Comparison of ENCODE assay signal across 12 cellular contexts in the genomic region with DNA sequence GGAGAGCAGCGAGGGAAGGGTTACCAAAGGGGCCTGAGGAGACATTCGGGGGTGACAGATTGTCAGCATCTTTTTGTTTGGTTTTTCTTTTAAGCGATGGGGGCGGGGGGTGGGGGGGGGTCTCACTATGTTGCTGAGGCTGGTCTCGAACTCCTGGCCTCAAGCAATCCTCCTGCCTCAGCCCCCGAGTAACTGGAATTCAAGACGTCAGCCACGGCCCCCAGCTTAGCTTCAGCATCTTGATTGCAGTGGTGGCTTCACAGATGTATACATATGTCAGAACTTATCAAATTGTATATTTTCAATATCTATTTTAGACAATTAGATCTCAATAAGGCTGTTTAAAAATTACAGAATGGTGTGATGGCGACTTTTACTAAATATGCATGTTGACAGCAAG. TPM values are rescaled to one million over a fixed set of nuclear protein-coding genes. Genes with fewer than 3 reads are reported as not detected.
DNase-seq lines count a peak whose midpoint lies in the region; ATAC-seq and TF ChIP-seq lines count a peak whose summit lies in the region.
"Had no signal": no experiment of that assay in that cellular context is flagged by ENCODE, and none has a peak within 500 bp of the region (broad histone marks: within the 10 kb centered on the region; RNA-seq: fewer than 3 reads in every experiment).

No MANE protein-coding gene starts in this region.

- intact Hi-C loops in activated CD4-positive, alpha-beta T cell treated with anti-CD3 and anti-CD28 coated beads, Interleukin-2, amount 10 ng/mL, durations not matched to agents 24 days and 14 days (cut with micrococcal nuclease), result no loop called here

- no peaks in the 10 kb centered on the region for H3K27me3 Mint-ChIP-seq in activated CD4-positive, alpha-beta T cell treated with anti-CD3 and anti-CD28 coated beads, Interleukin-2, amount 10 ng/mL, durations not matched to agents 24 days and 14 days
- H3K27me3 Mint-ChIP-seq in stimulated activated memory B cell treated with anti-CD40 and anti-IgM and Interleukin-4, amounts not matched to agents 10 μg/mL and 1 μg/mL and 100 μg/mL, for 72 hours, result no peaks in the 10 kb centered on the region
- H3K27me3 Mint-ChIP-seq in mesothelial cell of epicardium (ENCODE audit: low read depth), result no peaks in the 10 kb centered on the region

- no peaks in the 10 kb centered on the region for H3K9me3 Mint-ChIP-seq in activated CD4-positive, alpha-beta T cell treated with anti-CD3 and anti-CD28 coated beads, Interleukin-2, amount 10 ng/mL, durations not matched to agents 24 days and 14 days
- H3K9me3 Mint-ChIP-seq in stimulated activated memory B cell treated with anti-CD40 and anti-IgM and Interleukin-4, amounts not matched to agents 10 μg/mL and 1 μg/mL and 100 μg/mL, for 72 hours, result no peaks in the 10 kb centered on the region
- H3K9me3 Mint-ChIP-seq in mesothelial cell of epicardium, result no peaks in the 10 kb centered on the region

- peaks cover 4 to 37% (median 21%) of the 10 kb centered on the region in 4 donors for H3K4me1 ChIP-seq in Peyer's patch
- H3K4me1 ChIP-seq in duodenal mucosa (ENCODE audit: control insufficient read depth in 1 of 2, insufficient read depth in 2 of 2, low read length in 2 of 2), result peaks cover 34 to 35% of the 10 kb centered on the region in 2 donors

- H3K27me3 ChIP-seq in Peyer's patch (no peaks in the 10 kb centered on the region), duodenal mucosa (ENCODE audit: control insufficient read depth in 1 of 2, insufficient read depth in 2 of 2, low read length in 2 of 2) (no peaks in the 10 kb centered on the region)

- no peak for ATAC-seq in stimulated activated memory B cell treated with anti-CD40 and anti-IgM and Interleukin-4, amounts not matched to agents 10 μg/mL and 1 μg/mL and 100 μg/mL, for 72 hours

- no peaks in the 10 kb centered on the region for H3K9me3 ChIP-seq in Peyer's patch
- H3K9me3 ChIP-seq in duodenal mucosa (ENCODE audit: control insufficient read depth in 1 of 2, low read length in 2 of 2), result no peaks in the 10 kb centered on the region

- peak overlapping the region in 1 of 4 donors; percentile 16 for H3K4me3 ChIP-seq in Peyer's patch
- H3K4me3 ChIP-seq in duodenal mucosa (ENCODE audit: low read depth in 1 of 2, low read length in 2 of 2), result peak overlapping the region in 1 of 2 donors; percentile 18

- no peak for DNase-seq in activated CD4-positive, alpha-beta T cell treated with anti-CD3 and anti-CD28 coated beads, Interleukin-2, amount 10 ng/mL, durations not matched to agents 24 days and 14 days
- no peak for DNase-seq in activated CD4-positive, alpha-beta T cell treated with anti-CD3 and anti-CD28 coated beads for 48 hours
- DNase-seq in Peyer's patch (no peak), mesothelial cell of epicardium (ENCODE audit: low spot score in 2 of 2, unreplicated experiment in 2 of 2) (no peak), NCI-H82 (lab: John Stamatoyannopoulos, UW) (no peak)
- DNase-seq in activated CD4-positive, CD25-positive, alpha-beta regulatory T cell (lab: John Stamatoyannopoulos, UW), result no peak
- DNase-seq: mesendoderm had no signal

- H3K36me3 ChIP-seq in Peyer's patch, result no peaks in the 10 kb centered on the region
- no peaks in the 10 kb centered on the region for H3K36me3 ChIP-seq in duodenal mucosa (ENCODE audit: control insufficient read depth in 1 of 2, insufficient read depth in 2 of 2, low read length in 2 of 2)

- H3K27ac ChIP-seq in Peyer's patch, result peak overlapping the region; percentile 76 to 89 (median 78)
- peak overlapping the region; percentile 62 for H3K27ac ChIP-seq in duodenal mucosa (ENCODE audit: low read depth, low read length)

- peak overlapping the region; percentile 97 for H3K27ac Mint-ChIP-seq in activated CD4-positive, alpha-beta T cell treated with anti-CD3 and anti-CD28 coated beads, Interleukin-2, amount 10 ng/mL, durations not matched to agents 24 days and 14 days
- peak overlapping the region; percentile 97 for H3K27ac Mint-ChIP-seq in stimulated activated memory B cell treated with anti-CD40 and anti-IgM and Interleukin-4, amounts not matched to agents 10 μg/mL and 1 μg/mL and 100 μg/mL, for 72 hours
- H3K27ac Mint-ChIP-seq in mesothelial cell of epicardium, result no peak overlapping the region

- H3K4me3 Mint-ChIP-seq in activated CD4-positive, alpha-beta T cell treated with anti-CD3 and anti-CD28 coated beads, Interleukin-2, amount 10 ng/mL, durations not matched to agents 24 days and 14 days, result peak overlapping the region; percentile 70
- peak overlapping the region; percentile 75 for H3K4me3 Mint-ChIP-seq in stimulated activated memory B cell treated with anti-CD40 and anti-IgM and Interleukin-4, amounts not matched to agents 10 μg/mL and 1 μg/mL and 100 μg/mL, for 72 hours
- H3K4me3 Mint-ChIP-seq in mesothelial cell of epicardium, result no peak overlapping the region

- H3K9ac ChIP-seq in duodenal mucosa (ENCODE audit: low read depth in 1 of 2, low read length in 2 of 2), result peak overlapping the region; percentile 45 to 60

- no peak for TF ChIP-seq CTCF in Peyer's patch (IDR thresholded peaks at IDR 0.05)
- TF ChIP-seq CTCF in mesothelial cell of epicardium (IDR thresholded peaks at IDR 0.05; ENCODE audit: unreplicated experiment), result no peak

- TF ChIP-seq POLR2A in Peyer's patch (IDR thresholded peaks at IDR 0.05), result no peak

- H3K4me1 Mint-ChIP-seq in activated CD4-positive, alpha-beta T cell treated with anti-CD3 and anti-CD28 coated beads, Interleukin-2, amount 10 ng/mL, durations not matched to agents 24 days and 14 days, result peaks cover 53% of the 10 kb centered on the region
- H3K4me1 Mint-ChIP-seq in stimulated activated memory B cell treated with anti-CD40 and anti-IgM and Interleukin-4, amounts not matched to agents 10 μg/mL and 1 μg/mL and 100 μg/mL, for 72 hours, result peaks cover 41% of the 10 kb centered on the region
- no peaks in the 10 kb centered on the region for H3K4me1 Mint-ChIP-seq in mesothelial cell of epicardium

- H3K36me3 Mint-ChIP-seq in activated CD4-positive, alpha-beta T cell treated with anti-CD3 and anti-CD28 coated beads, Interleukin-2, amount 10 ng/mL, durations not matched to agents 24 days and 14 days (ENCODE audit: low read depth), result peaks cover 2% of the 10 kb centered on the region
- H3K36me3 Mint-ChIP-seq in stimulated activated memory B cell treated with anti-CD40 and anti-IgM and Interleukin-4, amounts not matched to agents 10 μg/mL and 1 μg/mL and 100 μg/mL, for 72 hours, result no peaks in the 10 kb centered on the region
- no peaks in the 10 kb centered on the region for H3K36me3 Mint-ChIP-seq in mesothelial cell of epicardium

RNA-seq across cellular contexts. Expression of gene ZDHHC19, which starts 30.9 kb away (rescaled TPM):
- not detected in 2 replicates for total RNA-seq in activated CD4-positive, alpha-beta T cell treated with anti-CD3 and anti-CD28 coated beads, Interleukin-2, amount 10 ng/mL, durations not matched to agents 24 days and 14 days
- total RNA-seq in Peyer's patch (not detected), mesothelial cell of epicardium (0.31 to 0.34 TPM in 2 of 3 replicates, not detected in the other)
- total RNA-seq: A172; LHCN-M2; T-helper 1 cell treated with Interleukin-12 subunit alpha and Interleukin-12 subunit beta and Interleukin-4 antibody, amounts not matched to agents 30 ng/mL and 1 ng/mL, for 36 hours had no signal

RNA-seq across cellular contexts. Expression of gene SLC51A, which starts 36.0 kb away (rescaled TPM):
- not detected in 2 replicates for total RNA-seq in activated CD4-positive, alpha-beta T cell treated with anti-CD3 and anti-CD28 coated beads, Interleukin-2, amount 10 ng/mL, durations not matched to agents 24 days and 14 days
- total RNA-seq in Peyer's patch (100 to 1,000 TPM in 3 of 4 donors, 10 to 100 TPM in 1; 25.6 to 284 (median 204) TPM), mesothelial cell of epicardium (0.57 to 0.80 TPM in 2 of 3 replicates, not detected in the other)
- total RNA-seq: A172; LHCN-M2; T-helper 1 cell treated with Interleukin-12 subunit alpha and Interleukin-12 subunit beta and Interleukin-4 antibody, amounts not matched to agents 30 ng/mL and 1 ng/mL, for 36 hours had no signal

Comparison
In these comparisons a context has a peak if more than half of its experiments do, and no peak if none do; other contexts are left out.
1. RNA of gene SLC51A, which starts 36.0 kb away (total RNA-seq): 25.6 to 284 TPM in Peyer's patch; 0.57 to 0.80 TPM in mesothelial cell of epicardium and not detected in activated CD4-positive, alpha-beta T cell treated with anti-CD3 and anti-CD28 coated beads, Interleukin-2, amount 10 ng/mL, durations not matched to agents 24 days and 14 days; every median in the first group is over 10 times any median in the second.